Comparison of ENCODE assay signal across 1 cellular context in genomic region chr9:108783318-108784127, GRCh38.
TF ChIP-seq lines count a peak whose summit lies in the region.

No MANE protein-coding gene starts in this region.

TF ChIP-seq in GM23338, 12 proteins besides CTCF, POLR2A, EP300 and RAD21 (continued from another document):
- TF ChIP-seq ZNF462 (CRISPR knock-in tag; IDR thresholded peaks at IDR 0.05) (no peak), ZNF114 (CRISPR knock-in tag; IDR thresholded peaks at IDR 0.05) (no peak), JUNB (IDR thresholded peaks at IDR 0.05; ENCODE audit: unreplicated experiment) (no peak), STAT1 (IDR thresholded peaks at IDR 0.05; ENCODE audit: unreplicated experiment) (no peak), POLR2AphosphoS5 (IDR thresholded peaks at IDR 0.05; ENCODE audit: low read depth) (no peak), ZNF331 (CRISPR knock-in tag; IDR thresholded peaks at IDR 0.05; ENCODE audit: low read depth) (no peak)
- TF ChIP-seq, protein P1, sequence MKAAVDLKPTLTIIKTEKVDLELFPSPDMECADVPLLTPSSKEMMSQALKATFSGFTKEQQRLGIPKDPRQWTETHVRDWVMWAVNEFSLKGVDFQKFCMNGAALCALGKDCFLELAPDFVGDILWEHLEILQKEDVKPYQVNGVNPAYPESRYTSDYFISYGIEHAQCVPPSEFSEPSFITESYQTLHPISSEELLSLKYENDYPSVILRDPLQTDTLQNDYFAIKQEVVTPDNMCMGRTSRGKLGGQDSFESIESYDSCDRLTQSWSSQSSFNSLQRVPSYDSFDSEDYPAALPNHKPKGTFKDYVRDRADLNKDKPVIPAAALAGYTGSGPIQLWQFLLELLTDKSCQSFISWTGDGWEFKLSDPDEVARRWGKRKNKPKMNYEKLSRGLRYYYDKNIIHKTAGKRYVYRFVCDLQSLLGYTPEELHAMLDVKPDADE (IDR thresholded peaks at IDR 0.05) = no peak
